Comparison of ENCODE assay signal across 12 cellular contexts in the genomic region with DNA sequence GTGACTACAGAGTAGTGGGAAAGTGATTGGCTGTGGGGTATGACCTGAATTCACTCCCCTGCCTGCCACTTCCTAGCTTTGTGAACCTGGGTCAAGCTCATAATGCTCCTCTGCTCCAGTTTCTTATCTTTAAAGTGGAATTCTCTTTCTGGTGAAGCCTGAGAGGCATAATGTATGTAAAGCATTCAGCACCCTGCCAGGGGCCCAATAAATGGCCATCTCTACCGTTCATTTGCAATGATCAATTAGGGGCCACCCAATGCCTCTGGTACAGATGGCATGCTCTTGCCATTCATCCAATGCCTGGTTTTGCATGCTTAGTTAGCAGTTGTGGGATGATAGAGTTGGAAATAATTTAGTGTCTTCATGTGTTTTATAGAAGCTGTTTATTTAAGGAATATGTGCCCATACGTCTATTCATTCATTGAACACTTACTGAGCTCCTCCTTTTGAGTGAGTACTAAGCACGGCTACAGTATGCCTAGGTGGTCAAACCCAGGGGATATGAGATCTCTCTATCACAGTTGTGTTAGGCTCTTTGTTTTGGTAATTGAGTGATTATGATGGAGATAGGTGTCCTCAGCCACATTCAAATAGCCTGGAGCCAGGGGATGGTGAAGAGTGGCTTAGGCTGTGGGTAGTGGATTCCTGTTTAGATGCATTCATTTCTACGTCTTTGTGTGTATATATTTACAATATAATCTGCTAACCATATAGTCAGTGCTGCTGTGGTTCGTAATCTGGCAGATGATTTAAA. TPM values are rescaled to one million over a fixed set of nuclear protein-coding genes. Genes with fewer than 3 reads are reported as not detected.
A peak's percentile ranks its signal among the peaks of the same experiment; 100 is the strongest.
DNase-seq lines count a peak whose midpoint lies in the region; ATAC-seq and TF ChIP-seq lines count a peak whose summit lies in the region.
"Had no signal": no experiment of that assay in that cellular context is flagged by ENCODE, and none has a peak within 500 bp of the region (broad histone marks: within the 10 kb centered on the region; RNA-seq: fewer than 3 reads in every experiment).

No MANE protein-coding gene starts in this region.

- no peaks in the 10 kb centered on the region for H3K9me3 ChIP-seq in esophagus (ENCODE audit: control insufficient read depth in 2 of 2, insufficient read depth in 1 of 2, low read depth in 1 of 2, low read length in 1 of 2)
- no peaks in the 10 kb centered on the region for H3K9me3 ChIP-seq in mesodermal cell (ENCODE audit: control insufficient read depth, low read length)
- H3K9me3 ChIP-seq in upper lobe of left lung = no peaks in the 10 kb centered on the region
- H3K9me3 ChIP-seq: upper lobe of right lung had no signal

- TF ChIP-seq POLR2A in upper lobe of left lung (IDR thresholded peaks at IDR 0.05) = no peak

- H3K27me3 ChIP-seq in esophagus (ENCODE audit: control insufficient read depth in 1 of 2, insufficient read depth in 2 of 2, low read length in 2 of 2) (no peaks in the 10 kb centered on the region), upper lobe of left lung (no peaks in the 10 kb centered on the region)
- H3K27me3 ChIP-seq: upper lobe of right lung had no signal

- no peak for TF ChIP-seq EP300 in upper lobe of left lung (IDR thresholded peaks at IDR 0.05)

- H3K36me3 ChIP-seq in esophagus (ENCODE audit: control insufficient read depth in 2 of 2, insufficient read depth in 2 of 2, low read length in 1 of 2) = no peaks in the 10 kb centered on the region
- peaks cover 33% of the 10 kb centered on the region for H3K36me3 ChIP-seq in mesodermal cell (ENCODE audit: control insufficient read depth, insufficient read depth, low read length)
- H3K36me3 ChIP-seq in upper lobe of left lung = no peaks in the 10 kb centered on the region
- H3K36me3 ChIP-seq: upper lobe of right lung had no signal

- H3K4me3 ChIP-seq in esophagus (ENCODE audit: low read depth in 1 of 2, low read length in 2 of 2) (no peak overlapping the region), mesodermal cell (ENCODE audit: extremely low read depth, insufficient read depth, low read length, poor library complexity, severe bottlenecking) (no peak overlapping the region), upper lobe of left lung (no peak overlapping the region)
- H3K4me3 ChIP-seq: upper lobe of right lung had no signal

- no peak overlapping the region for H3K27ac Mint-ChIP-seq in activated naive CD4-positive, alpha-beta T cell treated with anti-CD3 and anti-CD28 coated beads, Interleukin-2, amount 50 U/mL, for 72 hours
- H3K27ac Mint-ChIP-seq: activated T-helper 2 cell treated with anti-CD3 and anti-CD28 coated beads, Interferon-gamma antibody, Interleukin-2, Interleukin-4, amounts not matched to agents 10 μg/mL and 5 μg/mL and 100 μg/mL, durations not matched to agents 14 hours and 24 hours and 36 hours had no signal

- H3K27ac ChIP-seq in esophagus (ENCODE audit: low read depth in 2 of 2, low read length in 1 of 2) (peak overlapping the region; percentile 50 to 60), mesodermal cell (ENCODE audit: low read depth, low read length, severe bottlenecking) (peak overlapping the region; percentile 36), upper lobe of left lung (peak overlapping the region in 3 of 4 donors; percentile 9 to 41 (median 9))
- H3K27ac ChIP-seq: upper lobe of right lung had no signal

- WGBS in esophagus, 2 donors = 59 to 67% methylated on average over 5 of the region's 5 CpGs
- 0 to 53% methylated on average over 1 to 3 of the region's 5 CpGs for WGBS in mesodermal cell (ENCODE audit: insufficient coverage in 2 of 2), 2 experiments
- 65 to 80% methylated on average over 5 of the region's 5 CpGs for WGBS in upper lobe of left lung, 2 donors

- H3K4me1 ChIP-seq in esophagus (ENCODE audit: control insufficient read depth in 2 of 2, insufficient read depth in 2 of 2, low read length in 1 of 2) (peaks cover 0 to 13% of the 10 kb centered on the region in 2 donors), mesodermal cell (ENCODE audit: control insufficient read depth, insufficient read depth, low read length, poor library complexity, severe bottlenecking) (peaks cover 34% of the 10 kb centered on the region), upper lobe of left lung (peaks cover 24 to 46% (median 35%) of the 10 kb centered on the region in 4 donors)

- H3K9me3 Mint-ChIP-seq in activated naive CD4-positive, alpha-beta T cell treated with anti-CD3 and anti-CD28 coated beads, Interleukin-2, amount 50 U/mL, for 72 hours = peaks cover 4 to 5% of the 10 kb centered on the region in 2 donors
- H3K9me3 Mint-ChIP-seq: activated T-helper 2 cell treated with anti-CD3 and anti-CD28 coated beads, Interferon-gamma antibody, Interleukin-2, Interleukin-4, amounts not matched to agents 10 μg/mL and 5 μg/mL and 100 μg/mL, durations not matched to agents 14 hours and 24 hours and 36 hours had no signal

- DNase-seq in NCI-H2227 (lab: John Stamatoyannopoulos, UW; ENCODE audit: unreplicated experiment) = peak; percentile 1
- DNase-seq in NCI-H2227 treated with DMSO at 0.1 percent for 48 hours (lab: John Stamatoyannopoulos, UW) = no peak
- no peak for DNase-seq in upper lobe of left lung
- DNase-seq in activated naive CD4-positive, alpha-beta T cell treated with anti-CD3 and anti-CD28 coated beads, Interleukin-2, amount 50 U/mL, for 72 hours (ENCODE audit: low spot score in 2 of 2) = no peak
- no peak for DNase-seq in midbrain (lab: John Stamatoyannopoulos, UW)
- DNase-seq: DMS79 treated with DMSO at 0.1 percent for 48 hours, NCI-H2171, upper lobe of right lung had no signal

- ATAC-seq in upper lobe of left lung (ENCODE audit: low FRiP score in 2 of 2) (no peak), GM21717 (IDR thresholded peaks at IDR 0.05; ENCODE audit: unreplicated experiment) (no peak)
- no peak for ATAC-seq in activated naive CD4-positive, alpha-beta T cell treated with anti-CD3 and anti-CD28 coated beads, Interleukin-2, amount 50 U/mL, for 72 hours

- TF ChIP-seq CTCF in upper lobe of left lung (IDR thresholded peaks at IDR 0.05) = no peak

- no peaks in the 10 kb centered on the region for H3K36me3 Mint-ChIP-seq in activated naive CD4-positive, alpha-beta T cell treated with anti-CD3 and anti-CD28 coated beads, Interleukin-2, amount 50 U/mL, for 72 hours

RNA-seq across cellular contexts. Expression of a gene that starts 15.3 kb away (rescaled TPM):
- polyA plus RNA-seq in esophagus = 1 to 10 TPM; 3.9 to 5.8 TPM
- 24.0 TPM for polyA plus RNA-seq in mesodermal cell (2013, experiment 1 of 2)
- 22.5 TPM for polyA plus RNA-seq in mesodermal cell (2013, experiment 2 of 2)
- 10 to 100 TPM; 17.9 to 85.9 (median 21.2) TPM for total RNA-seq in upper lobe of left lung
- total RNA-seq in activated naive CD4-positive, alpha-beta T cell treated with anti-CD3 and anti-CD28 coated beads, Interleukin-2, amount 50 U/mL, for 72 hours = under 1 TPM; 0.20 to 0.41 TPM

Comparison
In these comparisons a context has a peak if more than half of its experiments do, and no peak if none do; other contexts are left out.
1. RNA of a gene that starts 15.3 kb away (total RNA-seq): 17.9 to 85.9 TPM in upper lobe of left lung; 0.20 to 0.41 TPM in activated naive CD4-positive, alpha-beta T cell treated with anti-CD3 and anti-CD28 coated beads, Interleukin-2, amount 50 U/mL, for 72 hours; every median in the first group is over 10 times any median in the second.
2. Peak in every context shown above with its lines, with median percentiles within 50 percentile points of each other: H3K27ac ChIP-seq.